ENCODE assay signal across 2 cellular contexts in genomic region chr2:218311543-218311884, GRCh38.
TF ChIP-seq lines count a peak whose summit lies in the region.

No MANE protein-coding gene starts in this region.

TF ChIP-seq in IMR-90, 13 proteins besides CTCF, POLR2A, EP300 and RAD21:
- no peak for TF ChIP-seq BHLHE40 (IDR thresholded peaks at IDR 0.05; ENCODE audit: low read depth, low read length)
- TF ChIP-seq CEBPB (IDR thresholded peaks at IDR 0.05; ENCODE audit: low read depth, low read length): no peak
- TF ChIP-seq USF2 (IDR thresholded peaks at IDR 0.05; ENCODE audit: low read depth, low read length): no peak
- TF ChIP-seq MAFK (IDR thresholded peaks at IDR 0.05; ENCODE audit: low read depth, low read length): no peak
- no peak for TF ChIP-seq ELK1 (IDR thresholded peaks at IDR 0.05; ENCODE audit: borderline replicate concordance, low read depth, low read length)

TF ChIP-seq in SK-N-SH, 30 proteins besides CTCF, POLR2A, EP300 and RAD21:
- TF ChIP-seq ELF1 (IDR thresholded peaks at IDR 0.05) (no peak), FOXM1 (IDR thresholded peaks at IDR 0.05; ENCODE audit: low read depth) (no peak)
